Comparison of ENCODE assay signal across 14 cellular contexts in the genomic region with DNA sequence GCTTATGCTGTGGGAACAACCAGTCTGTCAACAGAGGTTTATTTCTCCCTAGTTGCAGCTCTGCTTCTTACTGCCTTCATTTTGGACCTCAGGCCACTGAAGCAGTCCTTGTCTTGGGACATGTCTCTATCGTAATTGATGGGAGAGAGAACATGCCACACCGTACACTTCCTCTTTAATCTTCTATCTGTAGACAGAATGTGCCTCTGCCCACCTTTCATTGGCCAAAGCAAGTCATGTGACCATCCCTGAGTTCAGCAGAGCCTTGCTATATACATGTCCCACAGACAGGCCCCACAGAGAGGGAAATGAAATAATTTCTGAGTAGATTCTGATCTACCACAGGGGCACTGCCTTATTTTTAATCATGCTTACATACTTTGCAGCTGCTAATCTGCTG.
DNase-seq lines count a peak whose midpoint lies in the region; ATAC-seq and TF ChIP-seq lines count a peak whose summit lies in the region.
"Had no signal": no experiment of that assay in that cellular context is flagged by ENCODE, and none has a peak within 500 bp of the region (broad histone marks: within the 10 kb centered on the region; RNA-seq: fewer than 3 reads in every experiment).

No MANE protein-coding gene starts in this region.

- H3K4me2 ChIP-seq in hepatocyte = no peak overlapping the region

- H3K79me2 ChIP-seq in hepatocyte = no peaks in the 10 kb centered on the region
- H3K79me2 ChIP-seq: parathyroid adenoma had no signal

- POLR2A ChIA-PET in HEK293T (lab: Yijun Ruan, JAX) = no interaction called here

- H3K9me2 ChIP-seq in hepatocyte (replicated peaks; ENCODE audit: insufficient read depth) = no peaks in the 10 kb centered on the region

- H3K36me3 ChIP-seq in hepatocyte (replicated peaks; ENCODE audit: insufficient read depth, low read depth) = no peaks in the 10 kb centered on the region
- H3K36me3 ChIP-seq: upper lobe of right lung had no signal

- no peaks in the 10 kb centered on the region for H3K9me3 ChIP-seq in hepatocyte (ENCODE audit: low read depth)
- H3K9me3 ChIP-seq: upper lobe of right lung had no signal

- CTCF ChIA-PET in HEK293T (lab: Yijun Ruan, JAX) = no interaction called here

- no peaks in the 10 kb centered on the region for H3K27me3 ChIP-seq in hepatocyte
- H3K27me3 ChIP-seq: upper lobe of right lung had no signal

- no peak overlapping the region for H2AFZ ChIP-seq in hepatocyte
- H2AFZ ChIP-seq: parathyroid adenoma had no signal

- WGBS in hepatocyte (ENCODE audit: low lambda C conversion rate, missing lambda C conversion rate) = 79% methylated on average over 2 of the region's 2 CpGs

- DNase-seq in DMS53 (lab: John Stamatoyannopoulos, UW) (peak; percentile 17), DMS53 treated with DMSO at 0.1 percent for 48 hours (lab: John Stamatoyannopoulos, UW; ENCODE audit: unreplicated experiment) (no peak), HEK293T (ENCODE audit: extremely low spot score) (peak; percentile 4), hepatocyte (ENCODE audit: low spot score) (peak; percentile 4), HuH-7 (ENCODE audit: low spot score) (no peak), nucleus accumbens (lab: John Stamatoyannopoulos, UW) (no peak), NCI-H2029 treated with DMSO at 0.1 percent for 48 hours (lab: John Stamatoyannopoulos, UW) (no peak)
- DNase-seq: activated CD4-positive, alpha-beta T cell treated with anti-CD3 and anti-CD28 coated beads, Interleukin-2, amount 10 ng/mL, durations not matched to agents 7 days and 5 days; stimulated activated CD4-positive, alpha-beta T cell treated with anti-CD3 and anti-CD28 coated beads, Interleukin-15, amount 100 ng/mL, for 24 hours; upper lobe of right lung had no signal

- no peaks in the 10 kb centered on the region for H4K20me1 ChIP-seq in hepatocyte (ENCODE audit: insufficient read depth, poor library complexity, severe bottlenecking)

- peak; percentile 85 for ATAC-seq in HG03520 (IDR thresholded peaks at IDR 0.05; ENCODE audit: unreplicated experiment)
- ATAC-seq: activated T-helper 17 cell treated with anti-CD3 and anti-CD28 coated beads, Interleukin-2, amount 50 U/mL, for 72 hours; upper lobe of right lung had no signal

- H3K27ac ChIP-seq in hepatocyte = no peak overlapping the region
- H3K27ac ChIP-seq: 22Rv1, parathyroid adenoma, upper lobe of right lung had no signal

- no peak for TF ChIP-seq CTCF in hepatocyte (IDR thresholded peaks at IDR 0.05; ENCODE audit: poor library complexity)

- no peaks in the 10 kb centered on the region for H3K4me1 ChIP-seq in hepatocyte (ENCODE audit: insufficient read depth)
- H3K4me1 ChIP-seq: parathyroid adenoma, upper lobe of right lung had no signal

- no peak overlapping the region for H3K4me3 ChIP-seq in hepatocyte
- H3K4me3 ChIP-seq: upper lobe of right lung had no signal

TF ChIP-seq in HEK293T, 16 proteins besides CTCF, POLR2A, EP300 and RAD21:
- TF ChIP-seq FOXA1 (IDR thresholded peaks at IDR 0.05) = no peak
- no peak for TF ChIP-seq ZNF384 (IDR thresholded peaks at IDR 0.05)
- no peak for TF ChIP-seq FOXM1 (IDR thresholded peaks at IDR 0.05; ENCODE audit: borderline replicate concordance)
- no peak for TF ChIP-seq SUZ12 (IDR thresholded peaks at IDR 0.05)
- TF ChIP-seq FOXK2 (IDR thresholded peaks at IDR 0.05) = no peak
- no peak for TF ChIP-seq L3MBTL2 (conservative IDR thresholded peaks at IDR 0.05)
- TF ChIP-seq LEF1 (IDR thresholded peaks at IDR 0.05; ENCODE audit: borderline replicate concordance) = no peak
- no peak for TF ChIP-seq ARNT (IDR thresholded peaks at IDR 0.05)
- TF ChIP-seq ELF4 (IDR thresholded peaks at IDR 0.05) = no peak
- TF ChIP-seq BHLHE40 (IDR thresholded peaks at IDR 0.05; ENCODE audit: borderline replicate concordance) = no peak
- TF ChIP-seq TARDBP (IDR thresholded peaks at IDR 0.05) = no peak
- TF ChIP-seq SP1 (IDR thresholded peaks at IDR 0.05) = no peak
- TF ChIP-seq, protein P1, sequence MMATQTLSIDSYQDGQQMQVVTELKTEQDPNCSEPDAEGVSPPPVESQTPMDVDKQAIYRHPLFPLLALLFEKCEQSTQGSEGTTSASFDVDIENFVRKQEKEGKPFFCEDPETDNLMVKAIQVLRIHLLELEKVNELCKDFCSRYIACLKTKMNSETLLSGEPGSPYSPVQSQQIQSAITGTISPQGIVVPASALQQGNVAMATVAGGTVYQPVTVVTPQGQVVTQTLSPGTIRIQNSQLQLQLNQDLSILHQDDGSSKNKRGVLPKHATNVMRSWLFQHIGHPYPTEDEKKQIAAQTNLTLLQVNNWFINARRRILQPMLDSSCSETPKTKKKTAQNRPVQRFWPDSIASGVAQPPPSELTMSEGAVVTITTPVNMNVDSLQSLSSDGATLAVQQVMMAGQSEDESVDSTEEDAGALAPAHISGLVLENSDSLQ (IDR thresholded peaks at IDR 0.05) = no peak
- TF ChIP-seq CTBP1 (IDR thresholded peaks at IDR 0.05; ENCODE audit: borderline replicate concordance) = no peak
- no peak for TF ChIP-seq NFRKB (IDR thresholded peaks at IDR 0.05)

Comparison
In these comparisons a context has a peak if more than half of its experiments do, and no peak if none do; other contexts are left out.
1. DNase-seq: peak in DMS53 (single experiment), HEK293T (single experiment) and hepatocyte (single experiment); none in DMS53 treated with DMSO at 0.1 percent for 48 hours (single experiment), HuH-7 (single experiment), nucleus accumbens (0 of 56) and NCI-H2029 treated with DMSO at 0.1 percent for 48 hours (single experiment).